Comparison of ENCODE assay signal across 8 cellular contexts in the genomic region with DNA sequence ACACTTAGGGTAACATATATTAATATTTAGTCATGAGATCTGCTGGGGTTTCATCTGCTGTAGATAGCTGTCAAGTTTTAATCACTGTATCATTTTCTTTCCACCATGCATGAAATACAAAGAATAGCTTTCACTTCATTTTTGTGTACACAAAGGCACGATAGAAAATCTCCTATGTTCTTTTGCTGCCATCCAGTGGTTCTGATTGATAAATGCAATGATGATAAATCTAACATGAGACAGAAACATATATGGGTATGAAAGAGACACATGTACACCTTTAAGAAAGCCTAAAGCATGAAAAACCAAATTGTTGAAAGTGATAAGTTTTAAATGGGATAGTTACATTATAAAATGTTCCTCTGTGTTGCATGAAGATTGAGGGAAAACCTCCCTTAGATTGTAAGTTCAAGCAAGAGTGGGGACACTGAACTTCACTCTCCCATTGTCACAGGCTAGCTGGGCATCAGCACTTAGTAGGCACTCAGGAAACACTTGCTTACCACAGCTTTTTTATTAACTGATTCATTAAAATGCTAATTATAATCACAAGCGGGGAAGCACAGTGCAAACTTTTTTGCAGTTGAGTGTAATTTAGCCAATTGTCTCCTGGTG. TPM values are rescaled to one million over a fixed set of nuclear protein-coding genes. Genes with fewer than 3 reads are reported as not detected.
DNase-seq lines count a peak whose midpoint lies in the region; ATAC-seq, FAIRE-seq and TF ChIP-seq lines count a peak whose summit lies in the region.

No MANE protein-coding gene starts in this region.

- no peaks in the 10 kb centered on the region for H3K36me3 Mint-ChIP-seq in natural killer cell
- H3K36me3 Mint-ChIP-seq in natural killer cell treated with Interleukin-12 subunit alpha and Interleukin-12 subunit beta and Interleukin-15 and Interleukin-18, amount 100 ng/mL, for 72 hours: no peaks in the 10 kb centered on the region

- no peak overlapping the region for H3K27ac Mint-ChIP-seq in natural killer cell
- no peak overlapping the region for H3K27ac Mint-ChIP-seq in natural killer cell treated with Interleukin-12 subunit alpha and Interleukin-12 subunit beta and Interleukin-15 and Interleukin-18, amount 100 ng/mL, for 72 hours

- intact Hi-C loops in natural killer cell (cut with micrococcal nuclease): loop anchor here (10.0 kb wide), 1 partner anchor 187 kb away; no protein-coding TSS in a partner anchor

- H3K4me1 Mint-ChIP-seq in natural killer cell: no peaks in the 10 kb centered on the region
- H3K4me1 Mint-ChIP-seq in natural killer cell treated with Interleukin-12 subunit alpha and Interleukin-12 subunit beta and Interleukin-15 and Interleukin-18, amount 100 ng/mL, for 72 hours (ENCODE audit: low read depth in 2 of 2): no peaks in the 10 kb centered on the region

- FAIRE-seq in TTC549 (lab: Jason Lieb, UNC): peak; percentile 94

- TF ChIP-seq CTCF in natural killer cell (IDR thresholded peaks at IDR 0.05): peak; percentile 63

- no peak overlapping the region for H3K4me3 Mint-ChIP-seq in natural killer cell
- H3K4me3 Mint-ChIP-seq in natural killer cell treated with Interleukin-12 subunit alpha and Interleukin-12 subunit beta and Interleukin-15 and Interleukin-18, amount 100 ng/mL, for 72 hours: no peak overlapping the region

- peaks cover 3 to 15% of the 10 kb centered on the region in 2 donors for H3K27me3 Mint-ChIP-seq in natural killer cell (ENCODE audit: low read depth in 2 of 2)
- H3K27me3 Mint-ChIP-seq in natural killer cell treated with Interleukin-12 subunit alpha and Interleukin-12 subunit beta and Interleukin-15 and Interleukin-18, amount 100 ng/mL, for 72 hours: peaks cover 6 to 8% of the 10 kb centered on the region in 2 donors

- ATAC-seq in natural killer cell (peak; percentile 53 to 68 (median 60)), HG02678 (IDR thresholded peaks at IDR 0.05; ENCODE audit: unreplicated experiment) (peak; percentile 63), GM18505 (IDR thresholded peaks at IDR 0.05; ENCODE audit: unreplicated experiment) (no peak)
- no peak for ATAC-seq in natural killer cell treated with Interleukin-12 subunit alpha and Interleukin-12 subunit beta and Interleukin-15 and Interleukin-18, amount 100 ng/mL, for 72 hours

- DNase-seq in natural killer cell: no peak
- no peak for DNase-seq in natural killer cell treated with Interleukin-12 subunit alpha and Interleukin-12 subunit beta and Interleukin-15 and Interleukin-18, amount 100 ng/mL, for 72 hours (ENCODE audit: low spot score)
- DNase-seq in NCI-H146 (lab: John Stamatoyannopoulos, UW): peak; percentile 42
- peak; percentile 64 for DNase-seq in globus pallidus (ENCODE audit: low spot score)
- peak; percentile 49 for DNase-seq in smooth muscle cell of the brain vasculature (ENCODE audit: low read depth, low spot score)

- no peaks in the 10 kb centered on the region for H3K9me3 Mint-ChIP-seq in natural killer cell
- no peaks in the 10 kb centered on the region for H3K9me3 Mint-ChIP-seq in natural killer cell treated with Interleukin-12 subunit alpha and Interleukin-12 subunit beta and Interleukin-15 and Interleukin-18, amount 100 ng/mL, for 72 hours

- TF ChIP-seq POLR2A in GM18505 (IDR thresholded peaks at IDR 0.05; ENCODE audit: borderline replicate concordance, extremely low read depth, insufficient read depth, insufficient read length): no peak

RNA-seq across cellular contexts. Expression of a gene that starts 31.2 kb away (rescaled TPM):
- 10 to 100 TPM; 21.5 to 30.3 (median 22.6) TPM for total RNA-seq in natural killer cell
- 10 to 100 TPM; 14.1 to 29.0 TPM for total RNA-seq in natural killer cell treated with Interleukin-12 subunit alpha and Interleukin-12 subunit beta and Interleukin-15 and Interleukin-18, amount 100 ng/mL, for 72 hours

Comparison
In these comparisons a context has a peak if more than half of its experiments do, and no peak if none do; other contexts are left out.
1. ATAC-seq: peak in natural killer cell (3 of 3) and HG02678 (single experiment); none in natural killer cell treated with Interleukin-12 subunit alpha and Interleukin-12 subunit beta and Interleukin-15 and Interleukin-18, amount 100 ng/mL, for 72 hours (0 of 2) and GM18505 (single experiment).
2. DNase-seq: peak in NCI-H146 (single experiment), globus pallidus (single experiment) and smooth muscle cell of the brain vasculature (single experiment); none in natural killer cell (single experiment) and natural killer cell treated with Interleukin-12 subunit alpha and Interleukin-12 subunit beta and Interleukin-15 and Interleukin-18, amount 100 ng/mL, for 72 hours (single experiment).